1 cellular context compared by ENCODE assay signal in the genomic region with DNA sequence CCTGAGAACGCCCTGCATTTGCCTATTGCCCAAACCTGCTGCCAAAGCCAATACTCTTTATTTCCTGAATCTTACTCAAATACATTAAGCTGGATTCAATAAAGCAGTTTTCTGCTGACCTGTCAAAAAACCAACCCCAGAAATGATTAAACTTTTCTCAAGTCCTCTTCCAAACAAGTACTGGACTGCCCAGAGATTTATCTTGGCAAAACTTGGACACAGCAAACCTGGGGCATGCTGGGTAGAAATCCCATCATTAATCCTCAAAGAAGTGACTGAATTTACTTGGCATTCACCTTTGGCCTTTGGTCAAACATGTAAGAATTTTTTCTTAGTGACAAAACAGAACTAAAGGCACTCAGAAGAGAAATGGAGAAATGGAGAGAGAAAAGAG.
TF ChIP-seq lines count a peak whose summit lies in the region.

No MANE protein-coding gene starts in this region.

TF ChIP-seq in GM23338, 12 proteins besides CTCF, POLR2A, EP300 and RAD21 (continued from another document):
- TF ChIP-seq, protein P1, sequence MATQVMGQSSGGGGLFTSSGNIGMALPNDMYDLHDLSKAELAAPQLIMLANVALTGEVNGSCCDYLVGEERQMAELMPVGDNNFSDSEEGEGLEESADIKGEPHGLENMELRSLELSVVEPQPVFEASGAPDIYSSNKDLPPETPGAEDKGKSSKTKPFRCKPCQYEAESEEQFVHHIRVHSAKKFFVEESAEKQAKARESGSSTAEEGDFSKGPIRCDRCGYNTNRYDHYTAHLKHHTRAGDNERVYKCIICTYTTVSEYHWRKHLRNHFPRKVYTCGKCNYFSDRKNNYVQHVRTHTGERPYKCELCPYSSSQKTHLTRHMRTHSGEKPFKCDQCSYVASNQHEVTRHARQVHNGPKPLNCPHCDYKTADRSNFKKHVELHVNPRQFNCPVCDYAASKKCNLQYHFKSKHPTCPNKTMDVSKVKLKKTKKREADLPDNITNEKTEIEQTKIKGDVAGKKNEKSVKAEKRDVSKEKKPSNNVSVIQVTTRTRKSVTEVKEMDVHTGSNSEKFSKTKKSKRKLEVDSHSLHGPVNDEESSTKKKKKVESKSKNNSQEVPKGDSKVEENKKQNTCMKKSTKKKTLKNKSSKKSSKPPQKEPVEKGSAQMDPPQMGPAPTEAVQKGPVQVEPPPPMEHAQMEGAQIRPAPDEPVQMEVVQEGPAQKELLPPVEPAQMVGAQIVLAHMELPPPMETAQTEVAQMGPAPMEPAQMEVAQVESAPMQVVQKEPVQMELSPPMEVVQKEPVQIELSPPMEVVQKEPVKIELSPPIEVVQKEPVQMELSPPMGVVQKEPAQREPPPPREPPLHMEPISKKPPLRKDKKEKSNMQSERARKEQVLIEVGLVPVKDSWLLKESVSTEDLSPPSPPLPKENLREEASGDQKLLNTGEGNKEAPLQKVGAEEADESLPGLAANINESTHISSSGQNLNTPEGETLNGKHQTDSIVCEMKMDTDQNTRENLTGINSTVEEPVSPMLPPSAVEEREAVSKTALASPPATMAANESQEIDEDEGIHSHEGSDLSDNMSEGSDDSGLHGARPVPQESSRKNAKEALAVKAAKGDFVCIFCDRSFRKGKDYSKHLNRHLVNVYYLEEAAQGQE (IDR thresholded peaks at IDR 0.05; ENCODE audit: unreplicated experiment), result no peak
- TF ChIP-seq NANOG (IDR thresholded peaks at IDR 0.05; ENCODE audit: borderline replicate concordance), result no peak
- TF ChIP-seq STAT1 (IDR thresholded peaks at IDR 0.05; ENCODE audit: unreplicated experiment), result no peak
- TF ChIP-seq EZH2phosphoT487 (IDR thresholded peaks at IDR 0.05; ENCODE audit: unreplicated experiment), result no peak
- TF ChIP-seq JUNB (IDR thresholded peaks at IDR 0.05; ENCODE audit: unreplicated experiment), result no peak
- no peak for TF ChIP-seq POLR2AphosphoS5 (IDR thresholded peaks at IDR 0.05; ENCODE audit: low read depth)
- TF ChIP-seq, protein P2, sequence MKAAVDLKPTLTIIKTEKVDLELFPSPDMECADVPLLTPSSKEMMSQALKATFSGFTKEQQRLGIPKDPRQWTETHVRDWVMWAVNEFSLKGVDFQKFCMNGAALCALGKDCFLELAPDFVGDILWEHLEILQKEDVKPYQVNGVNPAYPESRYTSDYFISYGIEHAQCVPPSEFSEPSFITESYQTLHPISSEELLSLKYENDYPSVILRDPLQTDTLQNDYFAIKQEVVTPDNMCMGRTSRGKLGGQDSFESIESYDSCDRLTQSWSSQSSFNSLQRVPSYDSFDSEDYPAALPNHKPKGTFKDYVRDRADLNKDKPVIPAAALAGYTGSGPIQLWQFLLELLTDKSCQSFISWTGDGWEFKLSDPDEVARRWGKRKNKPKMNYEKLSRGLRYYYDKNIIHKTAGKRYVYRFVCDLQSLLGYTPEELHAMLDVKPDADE (IDR thresholded peaks at IDR 0.05), result no peak
